ENCODE assay signal across 9 cellular contexts in the genomic region with DNA sequence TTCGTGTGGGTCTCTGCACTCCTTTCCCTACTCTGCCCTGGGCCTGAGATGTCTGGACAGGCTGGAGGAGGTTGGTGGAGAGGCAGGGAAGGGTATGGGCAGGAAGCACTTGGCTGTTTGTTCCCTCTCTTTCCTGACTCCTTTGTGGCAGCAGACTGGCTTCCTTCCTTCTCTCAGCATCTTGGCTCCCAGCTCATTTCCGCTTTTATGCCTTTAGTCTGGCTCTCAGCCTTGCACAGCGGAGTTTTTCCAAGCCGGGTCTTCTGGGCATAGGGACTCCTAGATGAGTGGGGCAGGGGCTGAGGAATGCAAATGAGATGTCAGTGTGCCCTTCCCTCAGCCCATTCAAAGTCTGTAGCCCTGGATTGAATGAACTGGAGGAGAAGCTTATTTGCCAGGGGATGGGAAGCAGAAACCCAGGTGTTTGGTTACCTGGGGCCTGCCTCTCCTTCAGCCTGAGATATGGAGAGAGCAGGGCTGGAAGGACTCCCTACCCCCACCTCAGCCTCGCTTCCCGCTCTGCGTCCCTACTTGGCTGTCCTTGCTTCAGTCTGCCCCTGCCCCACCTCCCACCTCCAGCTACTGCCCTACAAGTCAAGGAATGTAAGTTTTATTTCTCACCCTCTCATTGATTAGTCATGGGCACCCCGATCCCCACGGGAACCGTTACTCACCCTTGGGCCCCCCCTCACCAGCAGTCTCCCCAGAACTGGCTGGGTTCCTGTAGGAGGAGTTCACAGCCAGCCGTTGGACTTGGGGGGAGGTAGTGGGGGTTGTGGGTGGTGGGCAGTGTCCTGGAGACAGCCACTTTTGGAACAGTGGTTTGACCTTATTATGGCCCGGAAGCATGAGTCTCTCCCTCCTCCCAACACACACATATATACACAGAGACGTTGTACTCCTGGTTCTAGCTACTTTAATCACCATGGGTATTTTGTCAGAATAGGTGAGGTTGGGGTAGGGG. TPM values are rescaled to one million over a fixed set of nuclear protein-coding genes. Genes with fewer than 3 reads are reported as not detected.
A peak's percentile ranks its signal among the peaks of the same experiment; 100 is the strongest.
DNase-seq lines count a peak whose midpoint lies in the region; ATAC-seq and TF ChIP-seq lines count a peak whose summit lies in the region.
"Had no signal": no experiment of that assay in that cellular context is flagged by ENCODE, and none has a peak within 500 bp of the region (broad histone marks: within the 10 kb centered on the region; RNA-seq: fewer than 3 reads in every experiment).

No MANE protein-coding gene starts in this region.

- no peaks in the 10 kb centered on the region for H3K9me3 ChIP-seq in right atrium auricular region

- H3K9me3 Mint-ChIP-seq in HFFc6: no peaks in the 10 kb centered on the region
- no peaks in the 10 kb centered on the region for H3K9me3 Mint-ChIP-seq in activated CD8-positive, alpha-beta T cell treated with anti-CD3 and anti-CD28 coated beads, Interleukin-2, amount 10 ng/mL, durations not matched to agents 7 days and 5 days (ENCODE audit: insufficient read depth)
- H3K9me3 Mint-ChIP-seq in stimulated activated effector memory CD8-positive, alpha-beta T cell treated with anti-CD3 and anti-CD28 coated beads, Interleukin-12 subunit alpha, Interleukin-12 subunit beta, amount 100 ng/mL, for 72 hours: no peaks in the 10 kb centered on the region
- H3K9me3 Mint-ChIP-seq: brain had no signal

- peak overlapping the region; percentile 89 for H3K27ac Mint-ChIP-seq in HFFc6
- H3K27ac Mint-ChIP-seq in activated CD8-positive, alpha-beta T cell treated with anti-CD3 and anti-CD28 coated beads, Interleukin-2, amount 10 ng/mL, durations not matched to agents 7 days and 5 days: peak overlapping the region; percentile 48
- H3K27ac Mint-ChIP-seq in stimulated activated effector memory CD8-positive, alpha-beta T cell treated with anti-CD3 and anti-CD28 coated beads, Interleukin-12 subunit alpha, Interleukin-12 subunit beta, amount 100 ng/mL, for 72 hours: peak overlapping the region; percentile 87
- H3K27ac Mint-ChIP-seq: brain had no signal

- H3K4me3 Mint-ChIP-seq in HFFc6: peak overlapping the region; percentile 65
- H3K4me3 Mint-ChIP-seq in activated CD8-positive, alpha-beta T cell treated with anti-CD3 and anti-CD28 coated beads, Interleukin-2, amount 10 ng/mL, durations not matched to agents 7 days and 5 days: no peak overlapping the region
- H3K4me3 Mint-ChIP-seq in stimulated activated effector memory CD8-positive, alpha-beta T cell treated with anti-CD3 and anti-CD28 coated beads, Interleukin-12 subunit alpha, Interleukin-12 subunit beta, amount 100 ng/mL, for 72 hours: peak overlapping the region; percentile 46
- H3K4me3 Mint-ChIP-seq: brain had no signal

- CTCF ChIA-PET in activated CD8-positive, alpha-beta T cell treated with anti-CD3 and anti-CD28 coated beads, Interleukin-2, amount 10 ng/mL, durations not matched to agents 7 days and 5 days (lab: Charles Lee): interaction anchor here (0.7 to 14.9 kb wide), 6 partner anchors 11 to 60 kb away, joined by 3 to 505 read pairs (median 6); no protein-coding TSS in a partner anchor

- no peak overlapping the region for H3K4me3 ChIP-seq in right atrium auricular region

- TF ChIP-seq CTCF in HFFc6 (IDR thresholded peaks at IDR 0.05) (no peak), right atrium auricular region (IDR thresholded peaks at IDR 0.05) (no peak)

- peak overlapping the region; percentile 38 to 47 for H3K27ac ChIP-seq in right atrium auricular region

- H3K4me1 Mint-ChIP-seq in HFFc6 (ENCODE audit: low read depth): peaks cover 84% of the 10 kb centered on the region
- H3K4me1 Mint-ChIP-seq in activated CD8-positive, alpha-beta T cell treated with anti-CD3 and anti-CD28 coated beads, Interleukin-2, amount 10 ng/mL, durations not matched to agents 7 days and 5 days (ENCODE audit: low read depth): peaks cover 44% of the 10 kb centered on the region
- H3K4me1 Mint-ChIP-seq in stimulated activated effector memory CD8-positive, alpha-beta T cell treated with anti-CD3 and anti-CD28 coated beads, Interleukin-12 subunit alpha, Interleukin-12 subunit beta, amount 100 ng/mL, for 72 hours: peaks cover 80% of the 10 kb centered on the region

- peaks cover 1% of the 10 kb centered on the region for H3K27me3 Mint-ChIP-seq in HFFc6 (ENCODE audit: insufficient read depth)
- H3K27me3 Mint-ChIP-seq in activated CD8-positive, alpha-beta T cell treated with anti-CD3 and anti-CD28 coated beads, Interleukin-2, amount 10 ng/mL, durations not matched to agents 7 days and 5 days (ENCODE audit: low read depth): peaks cover 34% of the 10 kb centered on the region

- POLR2A ChIA-PET in activated CD8-positive, alpha-beta T cell treated with anti-CD3 and anti-CD28 coated beads, Interleukin-2, amount 10 ng/mL, durations not matched to agents 7 days and 5 days (lab: Charles Lee): interaction anchor here (0.5 to 3.6 kb wide), 3 partner anchors 11 to 36 kb away, joined by 3 to 16 read pairs (median 5); no protein-coding TSS in a partner anchor

- peaks cover 0 to 95% of the 10 kb centered on the region in 2 donors for H3K4me1 ChIP-seq in right atrium auricular region

- DNase-seq in HFFc6: peak; percentile 84
- no peak for DNase-seq in activated CD8-positive, alpha-beta T cell treated with anti-CD3 and anti-CD28 coated beads, Interleukin-2, amount 10 ng/mL, durations not matched to agents 7 days and 5 days
- DNase-seq in right atrium auricular region (ENCODE audit: low spot score): no peak
- DNase-seq in stimulated activated effector memory CD8-positive, alpha-beta T cell treated with anti-CD3 and anti-CD28 coated beads, Interleukin-12 subunit alpha, Interleukin-12 subunit beta, amount 100 ng/mL, for 72 hours (ENCODE audit: low spot score in 2 of 2): no peak
- no peak for DNase-seq in NCI-H2171 treated with DMSO at 0.1 percent for 48 hours (lab: John Stamatoyannopoulos, UW)
- no peak for DNase-seq in NCI-H1105 treated with DMSO at 0.1 percent for 48 hours (lab: John Stamatoyannopoulos, UW)
- DNase-seq in NK-92 treated with Interleukin-12 subunit alpha and Interleukin-12 subunit beta, amount 100 ng/mL, for 24 hours (lab: John Stamatoyannopoulos, UW): no peak

- no peaks in the 10 kb centered on the region for H3K36me3 Mint-ChIP-seq in HFFc6 (ENCODE audit: low read depth)
- H3K36me3 Mint-ChIP-seq in activated CD8-positive, alpha-beta T cell treated with anti-CD3 and anti-CD28 coated beads, Interleukin-2, amount 10 ng/mL, durations not matched to agents 7 days and 5 days (ENCODE audit: low read depth): no peaks in the 10 kb centered on the region
- no peaks in the 10 kb centered on the region for H3K36me3 Mint-ChIP-seq in stimulated activated effector memory CD8-positive, alpha-beta T cell treated with anti-CD3 and anti-CD28 coated beads, Interleukin-12 subunit alpha, Interleukin-12 subunit beta, amount 100 ng/mL, for 72 hours
- H3K36me3 Mint-ChIP-seq: brain had no signal

- no peaks in the 10 kb centered on the region for H3K27me3 ChIP-seq in right atrium auricular region

- H3K36me3 ChIP-seq in right atrium auricular region: no peaks in the 10 kb centered on the region

- ATAC-seq in activated CD8-positive, alpha-beta T cell treated with anti-CD3 and anti-CD28 coated beads, Interleukin-2, amount 10 ng/mL, durations not matched to agents 7 days and 5 days: no peak
- peak; percentile 62 for ATAC-seq in stimulated activated effector memory CD8-positive, alpha-beta T cell treated with anti-CD3 and anti-CD28 coated beads, Interleukin-12 subunit alpha, Interleukin-12 subunit beta, amount 100 ng/mL, for 72 hours
- no peak for ATAC-seq in HG02798 (IDR thresholded peaks at IDR 0.05; ENCODE audit: poor library complexity, unreplicated experiment)

RNA-seq across cellular contexts. Expression of gene ITGA5, which starts 9.3 kb away (rescaled TPM):
- total RNA-seq in HFFc6 (2021; fragmentation: NEBNext Ultra II Directional; extraction: Animal tissue kit (Norgen Biotek cat#: 25700)): 100 to 1,000 TPM; 261 to 355 (median 329) TPM
- total RNA-seq in activated CD8-positive, alpha-beta T cell treated with anti-CD3 and anti-CD28 coated beads, Interleukin-2, amount 10 ng/mL, durations not matched to agents 7 days and 5 days: 10 to 100 TPM; 65.0 to 69.1 TPM
- 100 to 1,000 TPM in 1 of 2 donors, 10 to 100 TPM in 1; 80.5 to 144 TPM for total RNA-seq in right atrium auricular region

RNA-seq across cellular contexts. Expression of gene ZNF385A, which starts 43.8 kb away (rescaled TPM):
- 1 to 10 TPM; 4.0 to 7.4 (median 6.1) TPM for total RNA-seq in HFFc6 (2021; fragmentation: NEBNext Ultra II Directional; extraction: Animal tissue kit (Norgen Biotek cat#: 25700))
- under 1 TPM; 0.55 to 0.74 TPM for total RNA-seq in activated CD8-positive, alpha-beta T cell treated with anti-CD3 and anti-CD28 coated beads, Interleukin-2, amount 10 ng/mL, durations not matched to agents 7 days and 5 days
- 10 to 100 TPM in 1 of 2 donors, 1 to 10 TPM in 1; 6.7 to 12.7 TPM for total RNA-seq in right atrium auricular region

RNA-seq across cellular contexts. Expression of gene GTSF1, which starts 45.1 kb away (rescaled TPM):
- not detected for total RNA-seq in HFFc6 (2021; fragmentation: NEBNext Ultra II Directional; extraction: Animal tissue kit (Norgen Biotek cat#: 25700))
- total RNA-seq in activated CD8-positive, alpha-beta T cell treated with anti-CD3 and anti-CD28 coated beads, Interleukin-2, amount 10 ng/mL, durations not matched to agents 7 days and 5 days: 10 to 100 TPM; 11.8 to 12.7 TPM
- total RNA-seq in right atrium auricular region: not detected

Comparison
In these comparisons a context has a peak if more than half of its experiments do, and no peak if none do; other contexts are left out.
1. RNA of gene GTSF1, which starts 45.1 kb away (total RNA-seq): 11.8 to 12.7 TPM in activated CD8-positive, alpha-beta T cell treated with anti-CD3 and anti-CD28 coated beads, Interleukin-2, amount 10 ng/mL, durations not matched to agents 7 days and 5 days; not detected in HFFc6 and not detected in right atrium auricular region; every median in the first group is over 10 times any median in the second.
2. Peak in every context shown above with its lines, with median percentiles within 50 percentile points of each other: H3K27ac Mint-ChIP-seq.